ENCODE assay signal across 8 cellular contexts in genomic region chr19:796692-797527, GRCh38. TPM values are rescaled to one million over a fixed set of nuclear protein-coding genes. Genes with fewer than 3 reads are reported as not detected.
DNase-seq lines count a peak whose midpoint lies in the region; ATAC-seq and TF ChIP-seq lines count a peak whose summit lies in the region.

Gene PTBP1 (plus strand): TSS chr19:797452. CDS start chr19:797498, 46 bp downstream.

- H3K4me1 Mint-ChIP-seq in T-helper 17 cell: peaks cover 33% of the 10 kb centered on the region

- H3K9me3 ChIP-seq in T-helper 17 cell (ENCODE audit: control insufficient read depth, low read length, poor library complexity, severe bottlenecking) (no peaks in the 10 kb centered on the region), upper lobe of right lung (no peaks in the 10 kb centered on the region)

- H3K27ac Mint-ChIP-seq in T-helper 17 cell: peak within 1 kb of the TSS; percentile 96

- H3K4me1 ChIP-seq in upper lobe of right lung: peaks cover 40% of the 10 kb centered on the region

- no peaks in the 10 kb centered on the region for H3K27me3 ChIP-seq in upper lobe of right lung

- intact Hi-C loops in left cardiac atrium (cut with DNase I): no loop called here
- intact Hi-C loops in posterior vena cava (cut with DNase I): no loop called here
- intact Hi-C loops in upper lobe of right lung (cut with DNase I): no loop called here

- peak; percentile 94 for TF ChIP-seq POLR2A in GM15510 (IDR thresholded peaks at IDR 0.05; ENCODE audit: borderline replicate concordance, extremely low read depth, insufficient read length)

- ATAC-seq in HG02885 (IDR thresholded peaks at IDR 0.05; ENCODE audit: poor library complexity, unreplicated experiment) (peak; percentile 80), T-helper 17 cell (peak; percentile 85), left cardiac atrium (peak; percentile 87 to 90), upper lobe of right lung (peak; percentile 91)

- H3K4me3 Mint-ChIP-seq in T-helper 17 cell: peak within 1 kb of the TSS; percentile 96

- H3K4me3 ChIP-seq in upper lobe of right lung: peak within 1 kb of the TSS; percentile 86

- peaks cover 25% of the 10 kb centered on the region for H3K36me3 ChIP-seq in upper lobe of right lung

- H3K27ac ChIP-seq in upper lobe of right lung: peak within 1 kb of the TSS; percentile 93

- no peaks in the 10 kb centered on the region for H3K36me3 Mint-ChIP-seq in T-helper 17 cell (ENCODE audit: low read depth)

- H3K27me3 Mint-ChIP-seq in T-helper 17 cell: no peaks in the 10 kb centered on the region

- TF ChIP-seq CTCF in upper lobe of right lung (IDR thresholded peaks at IDR 0.05): peak; percentile 13

- peak; percentile 98 for DNase-seq in NCI-H1694 treated with DMSO at 0.1 percent for 48 hours (lab: John Stamatoyannopoulos, UW)
- peak; percentile 97 to 99 (median 99) for DNase-seq in T-helper 17 cell
- DNase-seq in amygdala (lab: John Stamatoyannopoulos, UW): peak; percentile 79 to 100 (median 100)
- DNase-seq in left cardiac atrium: peak; percentile 100
- DNase-seq in posterior vena cava (ENCODE audit: low spot score): peak; percentile 100
- DNase-seq in upper lobe of right lung: peak; percentile 100

RNA-seq across cellular contexts. Expression of gene PTBP1, which starts in this region (rescaled TPM):
- total RNA-seq in T-helper 17 cell (100 to 1,000 TPM; 334 to 341 TPM), left cardiac atrium (100 to 1,000 TPM in 1 of 2 donors, 10 to 100 TPM in 1; 90.1 to 131 TPM), posterior vena cava (100 to 1,000 TPM; 151 to 168 TPM), upper lobe of right lung (245 TPM)

Comparison
In these comparisons a context has a peak if more than half of its experiments do, and no peak if none do; other contexts are left out.
1. Peak in every context shown above with its lines: DNase-seq, ATAC-seq, H3K4me3 ChIP-seq and H3K27ac ChIP-seq.